26 cellular contexts compared by ENCODE assay signal in genomic region chr1:47906466-47907191, GRCh38.
DNase-seq lines count a peak whose midpoint lies in the region; TF ChIP-seq lines count a peak whose summit lies in the region.
"Had no signal": no experiment of that assay in that cellular context is flagged by ENCODE, and none has a peak within 500 bp of the region (broad histone marks: within the 10 kb centered on the region; RNA-seq: fewer than 3 reads in every experiment).

No MANE protein-coding gene starts in this region.

- WGBS in hepatocyte (ENCODE audit: low lambda C conversion rate, missing lambda C conversion rate): 68% methylated on average over 14 of the region's 14 CpGs
- 74 to 87% (median 74%) methylated on average over 14 of the region's 14 CpGs for WGBS in ovary, 3 donors

- H3K4me3 ChIP-seq in breast epithelium: no peak overlapping the region
- no peak overlapping the region for H3K4me3 ChIP-seq in hepatocyte
- no peak overlapping the region for H3K4me3 ChIP-seq in tibial artery
- no peak overlapping the region for H3K4me3 ChIP-seq in ovary
- no peak overlapping the region for H3K4me3 ChIP-seq in dorsolateral prefrontal cortex
- H3K4me3 ChIP-seq: sigmoid colon, uterus had no signal

- peaks cover 6% of the 10 kb centered on the region for H3K36me3 Mint-ChIP-seq in MCF 10A (ENCODE audit: insufficient read depth, unreplicated experiment)
- no peaks in the 10 kb centered on the region for H3K36me3 Mint-ChIP-seq in brain
- H3K36me3 Mint-ChIP-seq: WTC11 had no signal

- no peaks in the 10 kb centered on the region for H3K9me2 ChIP-seq in hepatocyte (replicated peaks; ENCODE audit: insufficient read depth)

- H3K9me3 Mint-ChIP-seq in MCF 10A (ENCODE audit: unreplicated experiment) (no peaks in the 10 kb centered on the region), brain (peaks cover 0 to 4% (median 0%) of the 10 kb centered on the region in 5 experiments)
- H3K9me3 Mint-ChIP-seq: activated CD4-positive, alpha-beta T cell treated with anti-CD3 and anti-CD28 coated beads, Interleukin-2, amount 10 ng/mL, durations not matched to agents 7 days and 5 days; activated T-cell treated with anti-CD3 and anti-CD28 coated beads, Interleukin-2, amount 50 U/mL, for 4 hours; CD4-positive, alpha-beta T cell; WTC11 had no signal

- H3K9me3 ChIP-seq in breast epithelium: no peaks in the 10 kb centered on the region
- H3K9me3 ChIP-seq in hepatocyte (ENCODE audit: low read depth): no peaks in the 10 kb centered on the region
- no peaks in the 10 kb centered on the region for H3K9me3 ChIP-seq in tibial artery
- no peaks in the 10 kb centered on the region for H3K9me3 ChIP-seq in ovary
- H3K9me3 ChIP-seq: sigmoid colon, uterus had no signal

- DNase-seq in MCF 10A (ENCODE audit: unreplicated experiment) (no peak), breast epithelium (ENCODE audit: low spot score in 2 of 2) (no peak), hepatocyte (ENCODE audit: low spot score) (peak; percentile 34), tibial artery (no peak), ovary (no peak), dorsolateral prefrontal cortex (no peak)
- no peak for DNase-seq in stimulated activated naive CD4-positive, alpha-beta T cell (lab: John Stamatoyannopoulos, UW)
- DNase-seq: activated CD4-positive, alpha-beta T cell treated with anti-CD3 and anti-CD28 coated beads, Interleukin-2, amount 10 ng/mL, durations not matched to agents 7 days and 5 days; activated gamma-delta T cell treated with Interleukin-2 at 50 U/mL for 16 hours; activated T-cell treated with anti-CD3 and anti-CD28 coated beads, Interleukin-2, amount 50 U/mL, for 4 hours; AML-193; CD4-positive, alpha-beta T cell; EL; GOT3; Kasumi-1; MV-4-11; NCI-H146; NCI-H2107; SHP77 treated with DMSO at 0.1 percent for 48 hours; sigmoid colon; stimulated activated naive CD4-positive, alpha-beta T cell treated with Interleukin-2 at 50 U/mL for 16 hours; SW 1271; T1000 had no signal

- POLR2A ChIA-PET in MCF 10A (lab: Yijun Ruan, JAX): interaction anchor here (1.0 to 2.4 kb wide), 4 partner anchors 9 to 28 kb away, joined by 3 to 13 read pairs (median 5); no protein-coding TSS in a partner anchor

- no peak overlapping the region for H3K4me3 Mint-ChIP-seq in MCF 10A (ENCODE audit: unreplicated experiment)
- H3K4me3 Mint-ChIP-seq in brain: peak overlapping the region in 4 of 5 experiments; percentile 19 to 69 (median 40)
- H3K4me3 Mint-ChIP-seq: activated CD4-positive, alpha-beta T cell treated with anti-CD3 and anti-CD28 coated beads, Interleukin-2, amount 10 ng/mL, durations not matched to agents 7 days and 5 days; activated T-cell treated with anti-CD3 and anti-CD28 coated beads, Interleukin-2, amount 50 U/mL, for 4 hours; CD4-positive, alpha-beta T cell; WTC11 had no signal

- peaks cover 40% of the 10 kb centered on the region for H3K4me1 Mint-ChIP-seq in MCF 10A (ENCODE audit: insufficient read depth, unreplicated experiment)
- H3K4me1 Mint-ChIP-seq in brain: peaks cover 42% of the 10 kb centered on the region
- H3K4me1 Mint-ChIP-seq: activated CD4-positive, alpha-beta T cell treated with anti-CD3 and anti-CD28 coated beads, Interleukin-2, amount 10 ng/mL, durations not matched to agents 7 days and 5 days had no signal

- TF ChIP-seq CTCF in MCF 10A (IDR thresholded peaks at IDR 0.05; ENCODE audit: unreplicated experiment) (no peak), breast epithelium (IDR thresholded peaks at IDR 0.05) (no peak), brain (conservative IDR thresholded peaks at IDR 0.05) (no peak), hepatocyte (IDR thresholded peaks at IDR 0.05; ENCODE audit: poor library complexity) (no peak), tibial artery (IDR thresholded peaks at IDR 0.05) (no peak), ovary (IDR thresholded peaks at IDR 0.05) (no peak), dorsolateral prefrontal cortex (IDR thresholded peaks at IDR 0.05 in 54 of 56, conservative IDR thresholded peaks at IDR 0.05 in 2 of 56; ENCODE audit: low read depth in 1 of 56, partially characterized antibody in 56 of 56) (no peak)

- H3K79me2 ChIP-seq in hepatocyte: no peaks in the 10 kb centered on the region

- CTCF ChIA-PET in MCF 10A (lab: Yijun Ruan, JAX): interaction anchor here (0.6 to 1.2 kb wide), 6 partner anchors 11 to 330 kb away, joined by 3 to 4 read pairs (median 3); no protein-coding TSS in a partner anchor

- H3K27ac Mint-ChIP-seq in MCF 10A (ENCODE audit: low read depth, unreplicated experiment) (peak overlapping the region; percentile 76), brain (peak overlapping the region in 3 of 5 experiments; percentile 6 to 89 (median 73))
- H3K27ac Mint-ChIP-seq: activated CD4-positive, alpha-beta T cell treated with anti-CD3 and anti-CD28 coated beads, Interleukin-2, amount 10 ng/mL, durations not matched to agents 7 days and 5 days; CD4-positive, alpha-beta T cell; WTC11 had no signal

- intact Hi-C loops in MCF 10A (cut with micrococcal nuclease) (loop anchor here (10.0 kb wide), 1 partner anchor 88 kb away; the partner anchor contains the start of gene TRABD2B), breast epithelium (cut with DNase I; ENCODE audit: low total_unique reads) (no loop called here), tibial artery (cut with DNase I; ENCODE audit: low total_unique reads) (no loop called here), ovary (cut with DNase I) (no loop called here), dorsolateral prefrontal cortex (cut with DNase I) (no loop called here)

- H3K4me1 ChIP-seq in breast epithelium (peaks cover 0 to 5% of the 10 kb centered on the region in 2 donors), hepatocyte (ENCODE audit: insufficient read depth) (peaks cover 8% of the 10 kb centered on the region), tibial artery (peaks cover 0 to 34% (median 26%) of the 10 kb centered on the region in 4 donors), ovary (ENCODE audit: insufficient read depth) (no peaks in the 10 kb centered on the region)
- H3K4me1 ChIP-seq: sigmoid colon, uterus had no signal

- H2AFZ ChIP-seq in hepatocyte: no peak overlapping the region

- H3K27me3 Mint-ChIP-seq in MCF 10A (ENCODE audit: insufficient read depth, unreplicated experiment) (no peaks in the 10 kb centered on the region), brain (peaks cover 25% of the 10 kb centered on the region)
- H3K27me3 Mint-ChIP-seq: activated CD4-positive, alpha-beta T cell treated with anti-CD3 and anti-CD28 coated beads, Interleukin-2, amount 10 ng/mL, durations not matched to agents 7 days and 5 days; CD4-positive, alpha-beta T cell had no signal

- no peaks in the 10 kb centered on the region for H3K27me3 ChIP-seq in breast epithelium
- no peaks in the 10 kb centered on the region for H3K27me3 ChIP-seq in hepatocyte
- no peaks in the 10 kb centered on the region for H3K27me3 ChIP-seq in tibial artery
- H3K27me3 ChIP-seq in ovary: no peaks in the 10 kb centered on the region
- peaks cover 0 to 6% (median 0%) of the 10 kb centered on the region in 45 donors for H3K27me3 ChIP-seq in dorsolateral prefrontal cortex
- H3K27me3 ChIP-seq: sigmoid colon, uterus had no signal

- BruUV-seq in MCF 10A (replicated peaks; lab: Mats Ljungman, UMichigan): no TSS peak

- H3K4me2 ChIP-seq in hepatocyte: no peak overlapping the region

- no peaks in the 10 kb centered on the region for H3K36me3 ChIP-seq in breast epithelium
- H3K36me3 ChIP-seq in hepatocyte (replicated peaks; ENCODE audit: insufficient read depth, low read depth): no peaks in the 10 kb centered on the region
- no peaks in the 10 kb centered on the region for H3K36me3 ChIP-seq in tibial artery
- H3K36me3 ChIP-seq in ovary: no peaks in the 10 kb centered on the region
- H3K36me3 ChIP-seq: sigmoid colon, uterus had no signal

- H3K27ac ChIP-seq in breast epithelium (peak overlapping the region in 1 of 2 donors; percentile 7), hepatocyte (peak overlapping the region; percentile 60), tibial artery (peak overlapping the region; percentile 66 to 72), ovary (no peak overlapping the region), dorsolateral prefrontal cortex (no peak overlapping the region)
- H3K27ac ChIP-seq: uterus had no signal

- no peaks in the 10 kb centered on the region for H4K20me1 ChIP-seq in hepatocyte (ENCODE audit: insufficient read depth, poor library complexity, severe bottlenecking)

- TF ChIP-seq EP300 in ovary (IDR thresholded peaks at IDR 0.05): no peak

- TF ChIP-seq POLR2A in breast epithelium (IDR thresholded peaks at IDR 0.05) (no peak), ovary (IDR thresholded peaks at IDR 0.05) (no peak)

Comparison
In these comparisons a context has a peak if more than half of its experiments do, and no peak if none do; other contexts are left out.
1. H3K27ac ChIP-seq: peak in hepatocyte (single experiment) and tibial artery (2 of 2); none in ovary (0 of 2) and dorsolateral prefrontal cortex (0 of 59).